In the genomic region with DNA sequence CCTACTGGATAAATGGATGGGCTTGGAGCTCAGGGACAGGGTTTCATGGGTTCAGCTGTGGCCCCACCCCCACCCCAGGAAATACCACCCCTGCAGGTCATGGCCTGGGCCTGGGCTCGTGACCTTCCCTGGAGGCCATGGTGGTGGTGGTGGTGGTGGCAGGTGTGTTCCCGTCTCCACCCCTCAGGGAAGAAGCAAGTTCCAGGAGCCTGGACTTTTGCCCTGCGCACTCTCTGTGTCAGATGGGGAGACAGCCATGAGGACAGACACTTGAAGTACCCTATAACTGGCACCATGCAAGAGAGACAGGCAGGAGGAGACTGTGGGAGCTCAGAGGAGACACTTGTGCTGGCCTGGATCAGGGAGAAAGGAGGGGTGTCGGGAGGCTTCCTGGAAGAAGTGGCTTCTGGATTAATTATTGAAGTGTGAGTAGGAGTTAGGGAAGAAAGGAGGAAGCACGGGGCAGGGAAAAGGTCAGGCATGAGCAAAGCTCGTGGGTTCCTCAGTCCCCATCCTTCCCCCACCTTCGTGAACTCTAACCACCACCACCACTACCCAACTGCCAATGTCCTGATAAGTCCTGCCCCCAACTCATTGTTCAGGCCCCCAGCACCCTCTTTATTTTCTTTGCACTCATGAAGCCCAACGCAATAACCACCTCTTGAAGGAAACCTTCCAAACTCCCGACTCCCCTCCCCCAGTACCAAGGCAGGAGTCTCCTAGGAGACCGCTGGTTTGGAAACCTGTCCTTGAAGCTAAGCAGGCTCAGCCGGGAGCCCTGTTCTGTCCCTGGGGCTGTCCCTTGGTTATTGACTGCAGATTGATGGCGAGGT, we compare ENCODE assay signal across 30 cellular contexts. TPM values are rescaled to one million over a fixed set of nuclear protein-coding genes. Genes with fewer than 3 reads are reported as not detected.
DNase-seq lines count a peak whose midpoint lies in the region; ATAC-seq, FAIRE-seq and TF ChIP-seq lines count a peak whose summit lies in the region.
"Had no signal": no experiment of that assay in that cellular context is flagged by ENCODE, and none has a peak within 500 bp of the region (broad histone marks: within the 10 kb centered on the region; RNA-seq: fewer than 3 reads in every experiment).

No MANE protein-coding gene starts in this region.

- no peak for FAIRE-seq in GM12878 (lab: Jason Lieb, UNC)
- FAIRE-seq: endothelial cell of umbilical vein, TTC549 had no signal

- WGBS in SK-N-SH (ENCODE audit: low lambda C conversion rate): 89% methylated on average over 12 of the region's 12 CpGs
- WGBS in GM12878 (ENCODE audit: insufficient coverage, insufficient replicate concordance, low lambda C conversion rate, missing lambda C conversion rate): 36% methylated on average over 12 of the region's 12 CpGs

- in situ Hi-C loops in GM12878 (cut with MboI): no loop called here

- H3K79me2 ChIP-seq in SK-N-SH (ENCODE audit: insufficient read depth) (no peaks in the 10 kb centered on the region), GM12878 (ENCODE audit: control insufficient read depth, insufficient read depth, low read length) (peaks cover 72% of the 10 kb centered on the region)

- H3K4me1 Mint-ChIP-seq in neural crest cell: peaks cover 23% of the 10 kb centered on the region

- RAD21 ChIA-PET in GM12878 (lab: Charles Lee; ENCODE audit: unreplicated experiment): interaction anchor here (0.6 to 2.9 kb wide), 5 partner anchors 8 to 18 kb away, joined by 3 to 13 read pairs (median 3); no protein-coding TSS in a partner anchor

- no peaks in the 10 kb centered on the region for H3K36me3 Mint-ChIP-seq in neural crest cell (ENCODE audit: low read depth)
- H3K36me3 Mint-ChIP-seq: mesothelial cell of epicardium had no signal

- H3K4me3 ChIP-seq in SK-N-SH (ENCODE audit: low read depth in 2 of 2, low read length in 1 of 2) (no peak overlapping the region), GM12878 (no peak overlapping the region)
- H3K4me3 ChIP-seq: GM23248, smooth muscle cell, tibial artery had no signal

- H3K27ac ChIP-seq in SK-N-SH (ENCODE audit: low read depth in 2 of 2, low read length in 1 of 2) (no peak overlapping the region), GM12878 (ENCODE audit: control insufficient read depth, insufficient read depth) (peak overlapping the region; percentile 25; the same call in 1 of the 2 replicates), foreskin keratinocyte (no peak overlapping the region)
- H3K27ac ChIP-seq: GM23248, tibial artery had no signal

- CTCF ChIA-PET in SK-N-SH (lab: Yijun Ruan, JAX) (interaction anchor here (0.6 to 2.0 kb wide), 4 partner anchors 12 to 96 kb away, joined by 3 to 5 read pairs (median 4); no protein-coding TSS in a partner anchor), GM12878 (lab: Yijun Ruan, JAX) (interaction anchor here (1.0 to 1.3 kb wide), 3 partner anchors 8 to 96 kb away, joined by 3 to 4 read pairs (median 3); no protein-coding TSS in a partner anchor)

- no peak for TF ChIP-seq RAD21 in SK-N-SH (IDR thresholded peaks at IDR 0.05; ENCODE audit: low read length)
- TF ChIP-seq RAD21 in GM12878 (IDR thresholded peaks at IDR 0.05; ENCODE audit: insufficient read depth, low read depth, low read length): no peak

- POLR2A ChIA-PET in SK-N-SH (lab: Yijun Ruan, JAX) (no interaction called here), GM12878 (lab: Charles Lee) (interaction anchor here (0.7 to 2.3 kb wide), 3 partner anchors 9 to 42 kb away, joined by 3 to 9 read pairs (median 3); a partner anchor contains a TSS)

- H3K4me1 ChIP-seq in SK-N-SH (ENCODE audit: control insufficient read depth in 1 of 2, insufficient read depth in 2 of 2, low read depth in 1 of 2, low read length in 1 of 2) (peaks cover 0 to 2% of the 10 kb centered on the region in 2 experiments; a peak in 1 of 4 replicates), GM12878 (ENCODE audit: control insufficient read depth, insufficient read depth, low read length) (peaks cover 66% of the 10 kb centered on the region), foreskin keratinocyte (no peaks in the 10 kb centered on the region)
- H3K4me1 ChIP-seq: tibial artery had no signal

- H3K36me3 ChIP-seq in SK-N-SH (replicated peaks in 1 of 2; ENCODE audit: control insufficient read depth in 1 of 2, insufficient read depth in 2 of 2, low read length in 1 of 2) (no peaks in the 10 kb centered on the region), GM12878 (ENCODE audit: control insufficient read depth in 2 of 2, insufficient read depth in 2 of 2, low read length in 1 of 2) (peaks cover 0 to 5% of the 10 kb centered on the region in 2 experiments; a peak in 3 of 4 replicates)
- H3K36me3 ChIP-seq: tibial artery had no signal

- H4K20me1 ChIP-seq in SK-N-SH (ENCODE audit: insufficient read depth): peaks cover 18% of the 10 kb centered on the region; the same call in 1 of the 2 replicates
- H4K20me1 ChIP-seq in GM12878 (ENCODE audit: control insufficient read depth, insufficient read depth): no peaks in the 10 kb centered on the region; the same call in 1 of the 2 replicates

- BruUV-seq in GM12878 (replicated peaks; lab: Mats Ljungman, UMichigan): no TSS peak

- TF ChIP-seq CTCF in SK-N-SH (IDR thresholded peaks at IDR 0.05) (no peak), GM12878 (IDR thresholded peaks at IDR 0.05 in 2 of 3, conservative IDR thresholded peaks at IDR 0.05 in 1 of 3; ENCODE audit: control insufficient read depth in 2 of 3, extremely low read depth in 1 of 3, insufficient read depth in 1 of 3, low read depth in 3 of 3, low read length in 3 of 3) (no peak), neural crest cell (conservative IDR thresholded peaks at IDR 0.05) (no peak), foreskin keratinocyte (conservative IDR thresholded peaks at IDR 0.05) (no peak)

- no peak for DNase-seq in SK-N-SH
- DNase-seq in GM12878 (ENCODE audit: low read depth, low spot score): no peak
- no peak for DNase-seq in neural crest cell (ENCODE audit: low read depth, low spot score)
- DNase-seq in superior temporal gyrus (ENCODE audit: extremely low spot score): no peak
- DNase-seq in stimulated activated CD4-positive, alpha-beta T cell treated with anti-CD3 and anti-CD28 coated beads, Interleukin-2, amount 100 ng/mL, for 48 hours: no peak
- no peak for DNase-seq in foreskin keratinocyte
- DNase-seq in HK-2 (ENCODE audit: unreplicated experiment): no peak
- DNase-seq: activated CD4-positive, alpha-beta T cell treated with anti-CD3 and anti-CD28 coated beads for 36 hours; activated naive CD4-positive, alpha-beta T cell treated with anti-CD3 and anti-CD28 coated beads for 36 hours; activated T-cell treated with anti-CD3 and anti-CD28 coated beads, Interleukin-2, amount 50 U/mL, for 4 hours; AML-193; amygdala; Caco-2; dermis blood vessel endothelial cell; DMS79 treated with DMSO at 0.1 percent for 48 hours; GM23248; head of caudate nucleus; left cardiac atrium; NCI-H146; NCI-H526; stimulated activated naive CD4-positive, alpha-beta T cell treated with Interleukin-2 at 50 U/mL for 16 hours; SW 1271; tibial artery had no signal

- no peak for TF ChIP-seq EP300 in SK-N-SH (IDR thresholded peaks at IDR 0.05; ENCODE audit: borderline replicate concordance in 1 of 2, low read depth in 1 of 2, low read length in 1 of 2)
- TF ChIP-seq EP300 in GM12878 (IDR thresholded peaks at IDR 0.05; ENCODE audit: borderline replicate concordance in 1 of 2, control insufficient read depth in 1 of 2, low read depth in 2 of 2, low read length in 2 of 2): no peak

- ATAC-seq in SK-N-SH treated with all-trans-retinoic acid at 6 μM for 48 hours (no peak), GM12878 (peak; percentile 10; the same call in 1 of the 3 replicates), foreskin keratinocyte (no peak)
- ATAC-seq: activated CD4-positive, alpha-beta T cell treated with anti-CD3 and anti-CD28 coated beads for 36 hours; activated T-cell treated with anti-CD3 and anti-CD28 coated beads, Interleukin-2, amount 50 U/mL, for 4 hours; left cardiac atrium had no signal

- intact Hi-C loops in GM12878 (cut with micrococcal nuclease; ENCODE audit: unreplicated experiment): no loop called here

- H3K4me3 Mint-ChIP-seq in neural crest cell: peak overlapping the region; percentile 59
- H3K4me3 Mint-ChIP-seq: activated CD4-positive, alpha-beta T cell treated with anti-CD3 and anti-CD28 coated beads for 36 hours; activated naive CD4-positive, alpha-beta T cell treated with anti-CD3 and anti-CD28 coated beads for 36 hours; activated T-cell treated with anti-CD3 and anti-CD28 coated beads, Interleukin-2, amount 50 U/mL, for 4 hours; mesothelial cell of epicardium had no signal

- no peak overlapping the region for H3K4me2 ChIP-seq in SK-N-SH
- H3K4me2 ChIP-seq in GM12878 (ENCODE audit: control insufficient read depth, insufficient read depth): peak overlapping the region; percentile 59; the same call in 1 of the 2 replicates
- H3K4me2 ChIP-seq: smooth muscle cell had no signal

- H3K9ac ChIP-seq in SK-N-SH (no peak overlapping the region), GM12878 (ENCODE audit: control insufficient read depth, insufficient read depth, low read length) (peak overlapping the region; percentile 22; the same call in 1 of the 2 replicates)
- H3K9ac ChIP-seq: GM23248 had no signal

- no peak overlapping the region for H3K27ac Mint-ChIP-seq in neural crest cell (ENCODE audit: unreplicated experiment)
- H3K27ac Mint-ChIP-seq: activated CD4-positive, alpha-beta T cell treated with anti-CD3 and anti-CD28 coated beads for 36 hours; activated naive CD4-positive, alpha-beta T cell treated with anti-CD3 and anti-CD28 coated beads for 36 hours; mesothelial cell of epicardium; progenitor cell of endocrine pancreas had no signal

- no peaks in the 10 kb centered on the region for H3F3A ChIP-seq in SK-N-SH (replicated peaks; ENCODE audit: insufficient read depth)

- no peaks in the 10 kb centered on the region for H3K9me3 Mint-ChIP-seq in neural crest cell
- H3K9me3 Mint-ChIP-seq: activated naive CD4-positive, alpha-beta T cell treated with anti-CD3 and anti-CD28 coated beads for 36 hours; activated T-cell treated with anti-CD3 and anti-CD28 coated beads, Interleukin-2, amount 50 U/mL, for 4 hours; mesothelial cell of epicardium; nephron had no signal

- TF ChIP-seq POLR2A in GM12878 (IDR thresholded peaks at IDR 0.05; ENCODE audit: low read depth, low read length): no peak

- H2AFZ ChIP-seq in SK-N-SH (ENCODE audit: low read depth) (no peak overlapping the region), GM12878 (ENCODE audit: control insufficient read depth, low read depth, low read length) (no peak overlapping the region)
- H2AFZ ChIP-seq: GM23248 had no signal

- SMC1A ChIA-PET in GM12878 (lab: Charles Lee; ENCODE audit: uncharacterized antibody, unreplicated experiment): interaction anchor here (0.8 to 1.4 kb wide), 4 partner anchors 11 to 98 kb away, joined by 3 to 4 read pairs (median 3); no protein-coding TSS in a partner anchor

- H3K27me3 ChIP-seq in SK-N-SH (ENCODE audit: insufficient read depth) (no peaks in the 10 kb centered on the region), GM12878 (replicated peaks in 1 of 2; ENCODE audit: control insufficient read depth in 2 of 2, insufficient read depth in 2 of 2, low read length in 1 of 2) (no peaks in the 10 kb centered on the region), foreskin keratinocyte (peaks cover 28% of the 10 kb centered on the region)

- no peaks in the 10 kb centered on the region for H3K9me2 ChIP-seq in SK-N-SH

- no peaks in the 10 kb centered on the region for H3K27me3 Mint-ChIP-seq in neural crest cell (ENCODE audit: low read depth)

- H3K9me3 ChIP-seq in SK-N-SH (no peaks in the 10 kb centered on the region), GM12878 (replicated peaks; ENCODE audit: control insufficient read depth, insufficient read depth, low read length) (no peaks in the 10 kb centered on the region)
- H3K9me3 ChIP-seq: Caco-2, tibial artery had no signal

RNA-seq across cellular contexts. Expression of a gene that starts 8.9 kb away (rescaled TPM):
- 3.8 and 4.7 TPM in 2 replicates for polyA plus RNA-seq in SK-N-SH (2012; rRNA removed)
- 1.5 and 3.3 TPM in 2 replicates for polyA plus RNA-seq in SK-N-SH (2012; cell fraction: cytosol; rRNA removed)
- 8.5 and 19.3 TPM in 2 replicates for polyA plus RNA-seq in SK-N-SH (2012; cell fraction: nucleus; rRNA removed)
- total RNA-seq in GM12878 (2013; cell fraction: nucleolus; rRNA removed): 23.0 and 36.2 TPM in 2 replicates
- total RNA-seq in GM12878 (2014; rRNA removed): 17.7 and 29.7 TPM in 2 replicates
- total RNA-seq in GM12878 (2014; rRNA removed; fragmentation: Illumina TruSeq; extraction: Trizol): 6.2 and 7.4 TPM in 2 replicates
- 54.1 and 55.1 TPM in 2 replicates for total RNA-seq in GM12878 (2021)
- 4.9 TPM for polyA plus RNA-seq in GM12878 (2011; ENCODE audit: low read depth)
- 4.4 and 6.1 TPM in 2 replicates for polyA plus RNA-seq in GM12878 (2011; rRNA removed)
- 11.5 and 16.0 TPM in 2 replicates for polyA plus RNA-seq in GM12878 (2011; cell fraction: cytosol; rRNA removed)
- polyA plus RNA-seq in GM12878 (2011; cell fraction: nucleus; rRNA removed): 10.7 and 19.6 TPM in 2 replicates
- 28.7 and 31.7 TPM in 2 replicates for polyA plus RNA-seq in GM12878 (2012)
- polyA plus RNA-seq in GM12878 (2014; fragmentation: Illumina TruSeq; extraction: Trizol): 1.2 and 6.7 TPM in 2 replicates
- polyA plus RNA-seq in GM12878 (2014; fragmentation: Nextera tagmentation; extraction: Ambion mirVana): under 1 TPM in 1 of 2 experiments, not detected in 1; 0.13 TPM
- polyA plus RNA-seq in GM12878 (2014; rRNA removed): 30.6 and 37.2 TPM in 2 replicates
- polyA plus RNA-seq in GM12878 (2016; fragmentation: Nextera tagmentation; extraction: Ambion mirVana): 10 to 100 TPM in 1 of 2 experiments, 1 to 10 TPM in 1; 1.4 to 24.6 TPM
- 9.5 and 10.2 TPM in 2 replicates for polyA minus RNA-seq in GM12878 (2011; rRNA and poly(A)+ RNA removed)
- polyA minus RNA-seq in GM12878 (2011; cell fraction: cytosol; rRNA and poly(A)+ RNA removed): 9.9 and 12.2 TPM in 2 replicates
- polyA minus RNA-seq in GM12878 (2011; cell fraction: nucleus; rRNA and poly(A)+ RNA removed): 3.9 and 7.9 TPM in 2 replicates
- 13.3 and 16.4 TPM in 2 replicates for total RNA-seq in neural crest cell
- total RNA-seq in foreskin keratinocyte: 0.35 and 0.41 TPM in 2 replicates
- polyA plus RNA-seq in foreskin keratinocyte: 0.45 and 0.48 TPM in 2 replicates
